In the genomic region with DNA sequence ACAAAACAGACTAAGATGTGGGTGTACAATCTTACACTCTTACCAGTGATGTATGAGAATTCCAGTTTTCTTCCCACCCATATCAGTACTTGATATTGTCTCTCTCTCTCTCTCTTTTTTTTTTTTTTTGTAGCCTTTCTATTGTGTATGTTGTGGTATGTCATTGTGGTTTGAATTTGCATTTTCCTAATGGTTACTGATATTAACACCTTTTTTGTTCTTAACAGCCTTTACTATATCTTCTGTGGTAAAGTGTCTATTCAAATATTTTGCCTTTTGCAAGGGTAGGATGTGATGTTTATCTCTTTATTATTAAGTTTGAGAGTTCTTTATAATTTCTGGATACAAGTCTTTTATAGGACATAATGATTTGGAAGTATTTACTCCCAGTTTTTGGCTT, we compare ENCODE assay signal across 28 cellular contexts. TPM values are rescaled to one million over a fixed set of nuclear protein-coding genes. Genes with fewer than 3 reads are reported as not detected.
"Had no signal": no experiment of that assay in that cellular context is flagged by ENCODE, and none has a peak within 500 bp of the region (broad histone marks: within the 10 kb centered on the region; RNA-seq: fewer than 3 reads in every experiment).

No MANE protein-coding gene starts in this region.

- H3K36me3 ChIP-seq: neutrophil, pancreas, prostate gland, right lobe of liver, sigmoid colon, spleen, suprapubic skin, tibial artery, transverse colon, upper lobe of right lung, uterus had no signal

- H3K9me3 ChIP-seq: neutrophil, pancreas, prostate gland, right lobe of liver, sigmoid colon, suprapubic skin, testis, transverse colon, uterus had no signal

- H3K27ac ChIP-seq: neutrophil, pancreas, prostate gland, right lobe of liver, sigmoid colon, spleen, suprapubic skin, testis, tibial artery, transverse colon, upper lobe of right lung, uterus had no signal

- H3K27me3 ChIP-seq: neutrophil, pancreas, right lobe of liver, sigmoid colon, spleen, suprapubic skin, testis, tibial artery, transverse colon, upper lobe of right lung, uterus had no signal

- DNase-seq: naive thymus-derived CD8-positive, alpha-beta T cell; nephron progenitor cell; nucleus accumbens; pancreas; right cardiac atrium; right lobe of liver; sigmoid colon; spleen; stimulated activated CD4-positive, alpha-beta T cell treated with anti-CD3 and anti-CD28 coated beads, Interleukin-12 subunit alpha, Interleukin-12 subunit beta, amount 100 ng/mL, for 4 hours; stimulated activated CD4-positive, alpha-beta T cell treated with anti-CD3 and anti-CD28 coated beads, Interleukin-1b, Interleukin-23, amount 100 ng/mL, for 48 hours; stimulated activated CD4-positive, alpha-beta T cell treated with anti-CD3 and anti-CD28 coated beads, Interleukin-4, amount 100 ng/mL, for 1 hour; stimulated activated CD4-positive, alpha-beta T cell treated with anti-CD3 and anti-CD28 coated beads, Interleukin-4, amount 100 ng/mL, for 4 hours; stimulated activated CD8-positive, alpha-beta memory T cell treated with anti-CD3 and anti-CD28 coated beads, Interleukin-4, amount 100 ng/mL, for 48 hours; stimulated activated naive CD4-positive, alpha-beta T cell; stimulated activated naive CD8-positive, alpha-beta T cell treated with anti-CD3 and anti-CD28 coated beads, Interleukin-15, amount 100 ng/mL, for 72 hours; stimulated activated naive CD8-positive, alpha-beta T cell treated with anti-CD3 and anti-CD28 coated beads, Interleukin-15, Interleukin-2, amounts not matched to agents 100 U/mL and 50 U/mL, for 24 hours; substantia nigra; testis; tibial artery; transverse colon; upper lobe of right lung; uterus had no signal

- H3K4me3 ChIP-seq: pancreas, prostate gland, right lobe of liver, sigmoid colon, smooth muscle cell, spleen, suprapubic skin, testis, tibial artery, transverse colon, upper lobe of right lung, uterus had no signal

- H3K4me1 ChIP-seq: pancreas, prostate gland, right lobe of liver, sigmoid colon, spleen, suprapubic skin, testis, tibial artery, transverse colon, upper lobe of right lung, uterus had no signal

- ATAC-seq: naive thymus-derived CD8-positive, alpha-beta T cell; natural killer cell treated with Interleukin-12 subunit alpha and Interleukin-12 subunit beta and Interleukin-15 and Interleukin-18, amount 100 ng/mL, for 72 hours; pancreas; right cardiac atrium; right lobe of liver; stimulated activated memory B cell treated with anti-CD40 and anti-IgM and Interleukin-4, amounts not matched to agents 10 μg/mL and 1 μg/mL and 100 μg/mL, for 72 hours; stimulated activated naive CD8-positive, alpha-beta T cell treated with anti-CD3 and anti-CD28 coated beads, Interleukin-15, amount 100 ng/mL, for 72 hours; stimulated activated naive CD8-positive, alpha-beta T cell treated with anti-CD3 and anti-CD28 coated beads, Interleukin-15, Interleukin-2, amounts not matched to agents 100 U/mL and 50 U/mL, for 24 hours; upper lobe of right lung had no signal

RNA-seq across cellular contexts. Expression of gene MAP2, which starts 10.2 kb away (rescaled TPM):
- total RNA-seq: natural killer cell treated with Interleukin-12 subunit alpha and Interleukin-12 subunit beta and Interleukin-15 and Interleukin-18, amount 100 ng/mL, for 72 hours had no signal
- polyA plus RNA-seq: naive thymus-derived CD8-positive, alpha-beta T cell had no signal
